9 cellular contexts compared by ENCODE assay signal in the genomic region with DNA sequence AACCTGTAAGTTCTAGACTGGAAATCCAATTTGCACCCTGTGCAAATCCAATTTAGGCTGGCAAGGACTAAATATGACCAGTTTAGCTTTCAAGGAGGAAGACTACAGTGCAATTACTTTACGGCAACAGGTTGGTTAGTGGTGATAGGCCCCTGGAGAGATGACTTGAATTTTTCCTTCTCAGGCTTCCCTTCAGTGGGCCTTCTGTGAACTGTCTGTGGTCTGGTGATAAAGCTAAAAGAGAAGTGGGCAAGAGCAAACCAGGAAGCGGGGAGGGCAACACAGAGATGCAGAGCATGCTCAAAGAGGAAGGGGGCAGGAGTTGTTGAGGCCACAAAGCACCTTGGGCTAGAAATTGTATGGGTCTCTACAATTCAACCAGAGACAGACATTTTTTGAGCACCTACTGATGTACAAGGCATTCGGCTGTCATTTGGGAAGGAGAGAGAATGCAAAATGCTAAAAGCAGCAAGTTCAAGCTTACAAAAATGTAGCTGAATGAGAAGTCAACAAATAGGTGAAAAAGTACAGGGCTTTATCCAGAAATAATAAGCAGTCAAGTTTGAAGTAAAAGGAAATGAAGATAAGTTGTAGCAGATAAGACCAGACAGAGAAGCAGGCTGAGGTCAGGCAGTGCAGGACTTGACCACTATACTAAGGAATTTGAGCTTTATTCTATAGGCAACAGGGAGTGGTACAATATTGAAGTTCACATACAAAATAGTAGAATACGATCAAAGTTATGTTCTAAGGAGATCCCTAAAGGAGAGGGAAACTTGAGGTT. TPM values are rescaled to one million over a fixed set of nuclear protein-coding genes. Genes with fewer than 3 reads are reported as not detected.
DNase-seq lines count a peak whose midpoint lies in the region; ATAC-seq lines count a peak whose summit lies in the region.
"Had no signal": no experiment of that assay in that cellular context is flagged by ENCODE, and none has a peak within 500 bp of the region (broad histone marks: within the 10 kb centered on the region; RNA-seq: fewer than 3 reads in every experiment).

No MANE protein-coding gene starts in this region.

- no peak overlapping the region for H2BK5ac ChIP-seq in neuronal stem cell (ENCODE audit: low read length)

- no peak overlapping the region for H2BK15ac ChIP-seq in neuronal stem cell (ENCODE audit: low read length)

- H3K27me3 ChIP-seq in BLaER1 treated with 17β-estradiol and CSF1 and Interleukin-3, amounts not matched to agents 10 nM and 100 nM: no peaks in the 10 kb centered on the region
- H3K27me3 ChIP-seq in neuronal stem cell (ENCODE audit: control insufficient read depth in 3 of 3, insufficient read depth in 3 of 3, low read depth in 1 of 3, low read length in 3 of 3): no peaks in the 10 kb centered on the region

- peaks cover 53 to 69% (median 58%) of the 10 kb centered on the region in 10 experiments for H3K4me1 ChIP-seq in BLaER1 treated with 17β-estradiol and CSF1 and Interleukin-3, amounts not matched to agents 10 nM and 100 nM
- H3K4me1 ChIP-seq in neuronal stem cell (ENCODE audit: control insufficient read depth in 2 of 2, insufficient read depth in 1 of 2, low read depth in 1 of 2, low read length in 2 of 2): no peaks in the 10 kb centered on the region

- no peak overlapping the region for H3K14ac ChIP-seq in neuronal stem cell (ENCODE audit: low read length)

- peaks cover 0 to 58% (median 0%) of the 10 kb centered on the region in 11 experiments; a peak in 8 of 22 replicates for H4K20me1 ChIP-seq in BLaER1 treated with 17β-estradiol and CSF1 and Interleukin-3, amounts not matched to agents 10 nM and 100 nM

- no peak overlapping the region for H2BK12ac ChIP-seq in neuronal stem cell (ENCODE audit: low read length)

- peak in 1 of 2 donors; percentile 15 for DNase-seq in activated T-cell treated with anti-CD3 and anti-CD28 coated beads, Interleukin-2, amount 50 U/mL, for 72 hours
- DNase-seq in neuronal stem cell (ENCODE audit: low spot score): no peak
- no peak for DNase-seq in NCI-H226
- no peak for DNase-seq in activated effector memory CD4-positive, alpha-beta T cell treated with anti-CD3 and anti-CD28 coated beads, Interleukin-2, amount 50 U/mL, for 16 hours
- no peak for DNase-seq in NCI-H446 treated with DMSO at 0.1 percent for 48 hours (lab: John Stamatoyannopoulos, UW)

- no peak overlapping the region for H3K18ac ChIP-seq in neuronal stem cell (ENCODE audit: low read length)

- no peak overlapping the region for H3K23ac ChIP-seq in neuronal stem cell (ENCODE audit: low read depth, low read length, poor library complexity)

- peak overlapping the region in 9 of 11 experiments; percentile 1 to 46 (median 15); a peak in 8 of 22 replicates for H3K9ac ChIP-seq in BLaER1 treated with 17β-estradiol and CSF1 and Interleukin-3, amounts not matched to agents 10 nM and 100 nM
- no peak overlapping the region for H3K9ac ChIP-seq in neuronal stem cell (ENCODE audit: low read depth, low read length, poor library complexity)
- H3K9ac ChIP-seq: KMS-11 had no signal

- H3K79me1 ChIP-seq in neuronal stem cell (ENCODE audit: low read depth, low read length): no peaks in the 10 kb centered on the region

- H3K4me1 Mint-ChIP-seq in activated T-cell treated with anti-CD3 and anti-CD28 coated beads, Interleukin-2, amount 50 U/mL, for 72 hours (ENCODE audit: low read depth): peaks cover 35% of the 10 kb centered on the region

- H3K4me3 ChIP-seq in BLaER1 treated with 17β-estradiol and CSF1 and Interleukin-3, amounts not matched to agents 10 nM and 100 nM: no peak overlapping the region
- no peak overlapping the region for H3K4me3 ChIP-seq in neuronal stem cell (ENCODE audit: low read length in 2 of 2)

- no peak overlapping the region for H2AFZ ChIP-seq in neuronal stem cell (ENCODE audit: low read length)

- peak overlapping the region; percentile 69 for H3K27ac Mint-ChIP-seq in activated T-cell treated with anti-CD3 and anti-CD28 coated beads, Interleukin-2, amount 50 U/mL, for 72 hours

- no peak overlapping the region for H3K4ac ChIP-seq in neuronal stem cell (ENCODE audit: low read length)

- H3K4me3 Mint-ChIP-seq in activated T-cell treated with anti-CD3 and anti-CD28 coated beads, Interleukin-2, amount 50 U/mL, for 72 hours: peak overlapping the region; percentile 15 to 33

- no peaks in the 10 kb centered on the region for H3K9me3 Mint-ChIP-seq in activated T-cell treated with anti-CD3 and anti-CD28 coated beads, Interleukin-2, amount 50 U/mL, for 72 hours

- ATAC-seq in GM19025 (IDR thresholded peaks at IDR 0.05; ENCODE audit: low read depth, unreplicated experiment) (peak; percentile 45), HG03521 (IDR thresholded peaks at IDR 0.05; ENCODE audit: unreplicated experiment) (peak; percentile 44)
- ATAC-seq in activated T-cell treated with anti-CD3 and anti-CD28 coated beads, Interleukin-2, amount 50 U/mL, for 72 hours (replicated peaks in 1 of 2): peak; percentile 58 to 78

- no peak overlapping the region for H4K91ac ChIP-seq in neuronal stem cell (ENCODE audit: low read depth, low read length, poor library complexity)

- H2AK5ac ChIP-seq in neuronal stem cell (ENCODE audit: low read depth, low read length): no peak overlapping the region

- H3K36me3 Mint-ChIP-seq in activated T-cell treated with anti-CD3 and anti-CD28 coated beads, Interleukin-2, amount 50 U/mL, for 72 hours (ENCODE audit: insufficient read depth in 2 of 2): peaks cover 5 to 13% of the 10 kb centered on the region in 2 donors

- no CpG with 5 or more reads among the region's 4 CpGs for WGBS in neuronal stem cell (ENCODE audit: extremely low coverage in 2 of 2, insufficient read length in 2 of 2, insufficient replicate concordance in 1 of 2), 2 donors

- peaks cover 22 to 68% (median 32%) of the 10 kb centered on the region in 11 experiments; a peak in 20 of 22 replicates for H3K36me3 ChIP-seq in BLaER1 treated with 17β-estradiol and CSF1 and Interleukin-3, amounts not matched to agents 10 nM and 100 nM
- H3K36me3 ChIP-seq in neuronal stem cell (replicated peaks in 1 of 2; ENCODE audit: control insufficient read depth in 2 of 2, insufficient read depth in 2 of 2, low read length in 2 of 2): peaks cover 0 to 8% of the 10 kb centered on the region in 2 donors

- H3K9me3 ChIP-seq in BLaER1 treated with 17β-estradiol and CSF1 and Interleukin-3, amounts not matched to agents 10 nM and 100 nM (replicated peaks in 1 of 11): no peaks in the 10 kb centered on the region
- peaks cover 0 to 1% of the 10 kb centered on the region in 2 donors for H3K9me3 ChIP-seq in neuronal stem cell (replicated peaks in 1 of 2; ENCODE audit: control insufficient read depth in 2 of 2, insufficient read depth in 1 of 2, low read depth in 1 of 2, low read length in 2 of 2)

- H4K8ac ChIP-seq in neuronal stem cell (ENCODE audit: low read depth, low read length): no peak overlapping the region

- no peak overlapping the region for H2BK120ac ChIP-seq in neuronal stem cell (ENCODE audit: low read depth, low read length)

- no peaks in the 10 kb centered on the region for H3K27me3 Mint-ChIP-seq in activated T-cell treated with anti-CD3 and anti-CD28 coated beads, Interleukin-2, amount 50 U/mL, for 72 hours (ENCODE audit: low read depth)

- H3K27ac ChIP-seq in BLaER1 treated with 17β-estradiol and CSF1 and Interleukin-3, amounts not matched to agents 10 nM and 100 nM: peak overlapping the region in 9 of 11 experiments; percentile 39 to 67 (median 62); a peak in 17 of 22 replicates
- H3K27ac ChIP-seq in neuronal stem cell (replicated peaks; ENCODE audit: low read length): no peak overlapping the region
- H3K27ac ChIP-seq: KMS-11 had no signal

- peak overlapping the region; percentile 36 to 80 (median 61) for H3K4me2 ChIP-seq in BLaER1 treated with 17β-estradiol and CSF1 and Interleukin-3, amounts not matched to agents 10 nM and 100 nM
- H3K4me2 ChIP-seq in neuronal stem cell (ENCODE audit: insufficient read depth, low read length, poor library complexity, severe bottlenecking): no peak overlapping the region
- H3K4me2 ChIP-seq: KMS-11 had no signal

RNA-seq across cellular contexts. Expression of a gene that starts 23.9 kb away (rescaled TPM):
- 10 to 100 TPM; 44.7 to 53.6 TPM for total RNA-seq in activated T-cell treated with anti-CD3 and anti-CD28 coated beads, Interleukin-2, amount 50 U/mL, for 72 hours
- 9.2 TPM for polyA plus RNA-seq in neuronal stem cell (2013, experiment 1 of 2)
- 9.3 TPM for polyA plus RNA-seq in neuronal stem cell (2013, experiment 2 of 2)
